In the genomic region with DNA sequence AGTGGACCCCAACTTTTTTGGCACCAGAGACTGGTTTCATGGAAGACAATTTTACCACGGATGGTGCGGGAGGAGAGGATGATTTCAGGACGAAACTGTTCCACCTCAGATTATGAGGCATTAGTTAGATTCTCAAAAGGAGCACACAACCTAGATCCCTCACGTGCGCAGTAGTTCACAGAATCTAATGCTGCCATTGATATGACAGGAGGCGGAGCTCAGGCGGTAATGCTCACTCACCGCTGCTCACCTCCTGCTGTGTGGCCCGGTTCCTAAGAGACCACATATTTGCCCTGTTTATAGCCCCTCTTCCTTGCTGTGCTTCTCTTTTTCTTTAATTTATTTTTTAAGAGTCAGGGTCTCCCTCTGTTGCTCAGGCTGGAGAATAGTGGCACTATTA, we compare ENCODE assay signal across 16 cellular contexts. TPM values are rescaled to one million over a fixed set of nuclear protein-coding genes. Genes with fewer than 3 reads are reported as not detected.
"Had no signal": no experiment of that assay in that cellular context is flagged by ENCODE, and none has a peak within 500 bp of the region (broad histone marks: within the 10 kb centered on the region; RNA-seq: fewer than 3 reads in every experiment).

No MANE protein-coding gene starts in this region.

- H3K9me3 Mint-ChIP-seq: naive thymus-derived CD8-positive, alpha-beta T cell had no signal

- ATAC-seq: activated CD4-positive, CD25-positive, alpha-beta regulatory T cell treated with anti-CD3 and anti-CD28 coated beads, Interleukin-2, amount 50 U/mL, for 24 hours; left lobe of liver; mucosa of descending colon; naive thymus-derived CD8-positive, alpha-beta T cell; sciatic nerve had no signal

- DNase-seq: activated CD8-positive, alpha-beta memory T cell treated with anti-CD3 and anti-CD28 coated beads for 24 hours; activated effector memory CD4-positive, alpha-beta T cell treated with anti-CD3 and anti-CD28 coated beads, Interleukin-2, amount 50 U/mL, for 16 hours; esophagus squamous epithelium; foreskin fibroblast; head of caudate nucleus; mucosa of descending colon; naive thymus-derived CD8-positive, alpha-beta T cell; SK-N-SH; stomach had no signal

- H3K36me3 Mint-ChIP-seq: naive thymus-derived CD8-positive, alpha-beta T cell had no signal

RNA-seq across cellular contexts. Expression of gene NTRK1, which starts 4.6 kb away (rescaled TPM):
- total RNA-seq: left lobe of liver; naive thymus-derived CD8-positive, alpha-beta T cell had no signal

RNA-seq across cellular contexts. Expression of gene INSRR, which starts 6.3 kb away (rescaled TPM):
- total RNA-seq: esophagus squamous epithelium; left lobe of liver; naive thymus-derived CD8-positive, alpha-beta T cell; pulmonary artery endothelial cell; thoracic aorta had no signal

RNA-seq across cellular contexts. Expression of gene SH2D2A, which starts 48.6 kb away (rescaled TPM):
- total RNA-seq: urinary bladder had no signal

RNA-seq across cellular contexts. Expression of gene LRRC71, which starts 55.2 kb away (rescaled TPM):
- total RNA-seq: esophagus squamous epithelium; left lobe of liver; mucosa of descending colon; naive thymus-derived CD8-positive, alpha-beta T cell; T-helper 1 cell treated with Interleukin-12 subunit alpha and Interleukin-12 subunit beta and Interleukin-4 antibody, amounts not matched to agents 30 ng/mL and 1 ng/mL, for 36 hours; thoracic aorta had no signal
